Comparison of ENCODE assay signal across 20 cellular contexts in the genomic region with DNA sequence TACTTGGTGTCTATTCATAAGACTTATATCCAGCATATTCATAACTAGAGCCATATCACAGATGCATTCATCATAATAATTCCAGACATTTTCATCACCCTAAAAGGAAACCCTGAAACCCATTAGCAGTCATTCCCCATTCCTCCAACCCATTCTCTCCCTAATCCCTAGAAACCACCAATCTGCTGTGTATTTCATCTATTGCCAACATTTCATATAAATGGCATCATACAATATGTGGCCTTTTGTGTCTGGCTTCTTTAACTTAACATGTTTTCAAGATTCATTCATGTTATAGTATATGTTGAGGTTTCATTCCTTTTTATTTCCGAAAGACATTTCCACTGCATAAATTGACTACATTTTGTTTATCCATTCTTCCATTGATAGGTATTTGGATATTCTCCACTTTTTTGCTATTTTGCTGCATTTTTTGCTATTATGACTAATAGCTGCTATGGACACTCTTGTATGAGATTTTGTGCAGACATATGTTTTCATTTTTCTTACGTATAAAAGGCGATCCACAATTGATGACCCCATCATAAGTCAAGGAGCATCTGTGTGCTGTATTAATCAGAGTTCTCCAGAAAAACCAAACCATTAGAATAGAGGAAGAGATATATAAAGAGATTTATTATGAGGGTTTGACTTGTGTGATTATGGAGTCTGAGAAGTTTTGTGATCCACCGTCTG.
"Had no signal": no experiment of that assay in that cellular context is flagged by ENCODE, and none has a peak within 500 bp of the region (broad histone marks: within the 10 kb centered on the region; RNA-seq: fewer than 3 reads in every experiment).

No MANE protein-coding gene starts in this region.

- H3K27me3 Mint-ChIP-seq: activated CD4-positive, alpha-beta memory T cell treated with anti-CD3 and anti-CD28 coated beads, Interleukin-2, amount 10 ng/mL, durations not matched to agents 7 days and 5 days; activated T-cell treated with anti-CD3 and anti-CD28 coated beads, Interleukin-2, amount 50 U/mL, for 24 hours; effector memory CD8-positive, alpha-beta T cell; natural killer cell treated with Interleukin-12 subunit alpha and Interleukin-12 subunit beta and Interleukin-15 and Interleukin-18, amount 100 ng/mL, for 72 hours; stimulated activated naive B cell treated with anti-CD40 and anti-IgM and Interleukin-4, amounts not matched to agents 10 μg/mL and 1 μg/mL and 100 μg/mL, for 72 hours had no signal

- DNase-seq: activated CD4-positive, alpha-beta memory T cell treated with anti-CD3 and anti-CD28 coated beads, Interleukin-2, amount 10 ng/mL, durations not matched to agents 7 days and 5 days; activated CD4-positive, alpha-beta T cell treated with anti-CD3 and anti-CD28 coated beads for 48 hours; activated CD4-positive, CD25-positive, alpha-beta regulatory T cell; activated naive CD4-positive, alpha-beta T cell treated with anti-CD3 and anti-CD28 coated beads for 36 hours; activated T-cell treated with anti-CD3 and anti-CD28 coated beads, Interleukin-2, amount 50 U/mL, for 24 hours; adrenal gland; effector memory CD8-positive, alpha-beta T cell; esophagus squamous epithelium; lower lobe of right lung; sigmoid colon; spleen; stimulated activated CD4-positive, alpha-beta T cell treated with anti-CD3 and anti-CD28 coated beads, Interleukin-4, amount 100 ng/mL, for 4 hours; stimulated activated naive B cell treated with anti-CD40 and anti-IgM and Interleukin-4, amounts not matched to agents 10 μg/mL and 1 μg/mL and 100 μg/mL, for 72 hours; upper lobe of right lung had no signal

- ATAC-seq: effector memory CD8-positive, alpha-beta T cell; lower lobe of right lung; natural killer cell treated with Interleukin-12 subunit alpha and Interleukin-12 subunit beta and Interleukin-15 and Interleukin-18, amount 100 ng/mL, for 72 hours; stimulated activated naive B cell treated with anti-CD40 and anti-IgM and Interleukin-4, amounts not matched to agents 10 μg/mL and 1 μg/mL and 100 μg/mL, for 72 hours; upper lobe of right lung had no signal

- H3K36me3 Mint-ChIP-seq: mesothelial cell of epicardium; natural killer cell treated with Interleukin-12 subunit alpha and Interleukin-12 subunit beta and Interleukin-15 and Interleukin-18, amount 100 ng/mL, for 72 hours had no signal

- H3K9me3 Mint-ChIP-seq: activated CD4-positive, alpha-beta memory T cell treated with anti-CD3 and anti-CD28 coated beads, Interleukin-2, amount 10 ng/mL, durations not matched to agents 7 days and 5 days; activated naive CD4-positive, alpha-beta T cell treated with anti-CD3 and anti-CD28 coated beads for 36 hours; activated T-cell treated with anti-CD3 and anti-CD28 coated beads, Interleukin-2, amount 50 U/mL, for 24 hours; dendritic cell treated with granulocyte-macrophage colony-stimulating factor and Interleukin-4, amounts not matched to agents 40 ng/mL and 50 ng/mL, for 4 days; effector memory CD8-positive, alpha-beta T cell; natural killer cell treated with Interleukin-12 subunit alpha and Interleukin-12 subunit beta and Interleukin-15 and Interleukin-18, amount 100 ng/mL, for 72 hours; stimulated activated naive B cell treated with anti-CD40 and anti-IgM and Interleukin-4, amounts not matched to agents 10 μg/mL and 1 μg/mL and 100 μg/mL, for 72 hours; T-helper 2 cell treated with Interferon-gamma antibody and Interleukin-4, amounts not matched to agents 5 μg/mL and 100 μg/mL, for 36 hours had no signal

- H3K4me1 Mint-ChIP-seq: mesothelial cell of epicardium had no signal

- H3K4me3 Mint-ChIP-seq: activated CD4-positive, alpha-beta memory T cell treated with anti-CD3 and anti-CD28 coated beads, Interleukin-2, amount 10 ng/mL, durations not matched to agents 7 days and 5 days; activated naive CD4-positive, alpha-beta T cell treated with anti-CD3 and anti-CD28 coated beads for 36 hours; activated T-cell treated with anti-CD3 and anti-CD28 coated beads, Interleukin-2, amount 50 U/mL, for 24 hours; dendritic cell treated with granulocyte-macrophage colony-stimulating factor and Interleukin-4, amounts not matched to agents 40 ng/mL and 50 ng/mL, for 4 days; effector memory CD8-positive, alpha-beta T cell; mesothelial cell of epicardium; natural killer cell treated with Interleukin-12 subunit alpha and Interleukin-12 subunit beta and Interleukin-15 and Interleukin-18, amount 100 ng/mL, for 72 hours; stimulated activated naive B cell treated with anti-CD40 and anti-IgM and Interleukin-4, amounts not matched to agents 10 μg/mL and 1 μg/mL and 100 μg/mL, for 72 hours; T-helper 2 cell treated with Interferon-gamma antibody and Interleukin-4, amounts not matched to agents 5 μg/mL and 100 μg/mL, for 36 hours had no signal

- H3K27ac Mint-ChIP-seq: activated CD4-positive, alpha-beta memory T cell treated with anti-CD3 and anti-CD28 coated beads, Interleukin-2, amount 10 ng/mL, durations not matched to agents 7 days and 5 days; activated naive CD4-positive, alpha-beta T cell treated with anti-CD3 and anti-CD28 coated beads for 36 hours; activated T-cell treated with anti-CD3 and anti-CD28 coated beads, Interleukin-2, amount 50 U/mL, for 24 hours; dendritic cell treated with granulocyte-macrophage colony-stimulating factor and Interleukin-4, amounts not matched to agents 40 ng/mL and 50 ng/mL, for 4 days; effector memory CD8-positive, alpha-beta T cell; mesothelial cell of epicardium; natural killer cell treated with Interleukin-12 subunit alpha and Interleukin-12 subunit beta and Interleukin-15 and Interleukin-18, amount 100 ng/mL, for 72 hours; stimulated activated naive B cell treated with anti-CD40 and anti-IgM and Interleukin-4, amounts not matched to agents 10 μg/mL and 1 μg/mL and 100 μg/mL, for 72 hours; T-helper 2 cell treated with Interferon-gamma antibody and Interleukin-4, amounts not matched to agents 5 μg/mL and 100 μg/mL, for 36 hours had no signal

- H3K9me3 ChIP-seq: adrenal gland, breast epithelium, esophagus squamous epithelium, lower lobe of right lung, neutrophil, sigmoid colon, spleen, upper lobe of right lung had no signal
